ENCODE assay signal across 1 cellular context in genomic region chr7:897771-898376, GRCh38.
TF ChIP-seq lines count a peak whose summit lies in the region.

No MANE protein-coding gene starts in this region.

TF ChIP-seq in H1, 55 proteins besides CTCF, POLR2A, EP300 and RAD21:
- no peak for TF ChIP-seq POU5F1 (IDR thresholded peaks at IDR 0.05; ENCODE audit: low read depth, low read length)
- TF ChIP-seq CHD1 (IDR thresholded peaks at IDR 0.05; ENCODE audit: low read depth, low read length), result no peak
- no peak for TF ChIP-seq BACH1 (IDR thresholded peaks at IDR 0.05; ENCODE audit: low read length)
TF ChIP-seq in H1: peak in this region for 0.
